18 cellular contexts compared by ENCODE assay signal in the genomic region with DNA sequence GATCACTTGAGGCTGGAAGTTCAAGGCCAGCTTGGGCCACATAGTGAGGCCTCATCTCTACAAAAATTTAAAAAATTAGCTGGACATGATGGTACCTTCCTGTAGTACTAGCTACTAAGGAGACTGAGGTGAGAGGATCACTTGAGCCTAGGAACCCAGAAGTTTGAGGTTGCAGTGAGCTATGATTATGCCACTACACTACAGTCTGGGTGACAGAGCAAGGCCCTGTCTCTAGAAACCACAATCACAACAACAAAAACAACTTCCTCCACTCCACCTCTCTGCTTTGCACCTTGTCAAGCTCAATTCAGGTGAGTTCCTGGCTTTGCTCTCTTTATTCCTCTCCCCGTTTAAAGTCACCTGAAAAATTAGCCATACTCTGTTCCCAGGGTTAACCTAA. TPM values are rescaled to one million over a fixed set of nuclear protein-coding genes. Genes with fewer than 3 reads are reported as not detected.
DNase-seq lines count a peak whose midpoint lies in the region; ATAC-seq, FAIRE-seq and TF ChIP-seq lines count a peak whose summit lies in the region.
"Had no signal": no experiment of that assay in that cellular context is flagged by ENCODE, and none has a peak within 500 bp of the region (broad histone marks: within the 10 kb centered on the region; RNA-seq: fewer than 3 reads in every experiment).

No MANE protein-coding gene starts in this region.

- no peaks in the 10 kb centered on the region for H3K36me3 Mint-ChIP-seq in GM23338 (ENCODE audit: low read depth)
- H3K36me3 Mint-ChIP-seq in effector memory CD8-positive, alpha-beta T cell (ENCODE audit: insufficient read depth) = peaks cover 3% of the 10 kb centered on the region
- H3K36me3 Mint-ChIP-seq: CD8-positive, alpha-beta T cell had no signal

- intact Hi-C loops in HepG2 (cut with micrococcal nuclease; ENCODE audit: unreplicated experiment) (no loop called here), right lobe of liver (cut with DNase I) (no loop called here)

- FAIRE-seq in HepG2 (lab: Jason Lieb, UNC) = peak; percentile 4
- FAIRE-seq: GM12878, GM18507 had no signal

- H3K79me2 ChIP-seq in HepG2 (ENCODE audit: insufficient read depth, low read length) (no peaks in the 10 kb centered on the region), GM23338 (replicated peaks; ENCODE audit: insufficient read depth) (no peaks in the 10 kb centered on the region)

- no peaks in the 10 kb centered on the region for H3F3A ChIP-seq in GM23338 (replicated peaks; ENCODE audit: low read depth)

- no peaks in the 10 kb centered on the region for H3K36me3 ChIP-seq in HepG2 (replicated peaks in 1 of 2; ENCODE audit: control insufficient read depth in 1 of 2, insufficient read depth in 2 of 2, low read length in 2 of 2)
- H3K36me3 ChIP-seq in right lobe of liver = no peaks in the 10 kb centered on the region
- no peaks in the 10 kb centered on the region for H3K36me3 ChIP-seq in GM23338 (ENCODE audit: insufficient read depth)

- no peaks in the 10 kb centered on the region for H3K9me3 ChIP-seq in HepG2 (ENCODE audit: low read length)
- no peaks in the 10 kb centered on the region for H3K9me3 ChIP-seq in right lobe of liver
- H3K9me3 ChIP-seq: Caco-2 had no signal

- no peaks in the 10 kb centered on the region for H3K9me3 Mint-ChIP-seq in GM23338
- no peaks in the 10 kb centered on the region for H3K9me3 Mint-ChIP-seq in effector memory CD8-positive, alpha-beta T cell
- H3K9me3 Mint-ChIP-seq: CD8-positive, alpha-beta T cell had no signal

- H3K4me1 Mint-ChIP-seq in GM23338 = peaks cover 30% of the 10 kb centered on the region
- peaks cover 0 to under 1% of the 10 kb centered on the region in 2 donors for H3K4me1 Mint-ChIP-seq in effector memory CD8-positive, alpha-beta T cell (ENCODE audit: low read depth in 2 of 2)

- BruUV-seq in HepG2 (replicated peaks; lab: Mats Ljungman, UMichigan) = no TSS peak

- TF ChIP-seq EP300 in HepG2 (IDR thresholded peaks at IDR 0.05; ENCODE audit: low read depth in 2 of 2, low read length in 2 of 2) (no peak), HepG2 (CRISPR knock-in tag; IDR thresholded peaks at IDR 0.05; ENCODE audit: borderline replicate concordance) (no peak)

- H3K4me2 ChIP-seq in HepG2 (ENCODE audit: low read depth, low read length) (no peak overlapping the region), GM23338 (no peak overlapping the region)

- TF ChIP-seq CTCF in HepG2 (CRISPR knock-in tag; IDR thresholded peaks at IDR 0.05) (no peak), right lobe of liver (IDR thresholded peaks at IDR 0.05) (no peak), GM23338 (conservative IDR thresholded peaks at IDR 0.05; ENCODE audit: low read depth in 2 of 2) (no peak)

- no peak for ATAC-seq in HepG2
- ATAC-seq in right lobe of liver = no peak
- no peak for ATAC-seq in GM23338
- peak; percentile 17 for ATAC-seq in effector memory CD8-positive, alpha-beta T cell (replicated peaks)
- ATAC-seq: CD8-positive, alpha-beta T cell; GM12878 had no signal

- H4K20me1 ChIP-seq in HepG2 (ENCODE audit: insufficient read depth, low read length) (no peaks in the 10 kb centered on the region), GM23338 (replicated peaks; ENCODE audit: insufficient read depth) (no peaks in the 10 kb centered on the region)

- H2AFZ ChIP-seq in HepG2 (ENCODE audit: low read length) (no peak overlapping the region), GM23338 (peak overlapping the region; percentile 47; the same call in 1 of the 2 replicates)

- DNase-seq in HepG2 (ENCODE audit: low spot score) (no peak), right lobe of liver (no peak), GM23338 (ENCODE audit: low spot score) (no peak), NCI-H510A treated with DMSO at 0.1 percent for 48 hours (lab: John Stamatoyannopoulos, UW) (no peak), superior temporal gyrus (ENCODE audit: extremely low spot score) (no peak), EL (no peak)
- no peak for DNase-seq in effector memory CD8-positive, alpha-beta T cell
- DNase-seq: C1 segment of cervical spinal cord; Caco-2; CD8-positive, alpha-beta T cell; DMS153; DND-41; GDM1; GOT3; H7; HCEC 1CT had no signal

- WGBS in HepG2 (ENCODE audit: low lambda C conversion rate) = 96% methylated on average over 1 of the region's 1 CpG
- WGBS in right lobe of liver (ENCODE audit: insufficient coverage, low coverage, low lambda C conversion rate, missing lambda C conversion rate) = 100% methylated on average over 1 of the region's 1 CpG

- no peak for TF ChIP-seq POLR2A in HepG2 (IDR thresholded peaks at IDR 0.05; ENCODE audit: insufficient read depth in 1 of 2, low read depth in 2 of 2, low read length in 2 of 2)
- TF ChIP-seq POLR2A in right lobe of liver (IDR thresholded peaks at IDR 0.05) = no peak

- no peak overlapping the region for H3K27ac Mint-ChIP-seq in GM23338
- no peak overlapping the region for H3K27ac Mint-ChIP-seq in effector memory CD8-positive, alpha-beta T cell
- H3K27ac Mint-ChIP-seq: CD8-positive, alpha-beta T cell had no signal

- H3K27me3 ChIP-seq in HepG2 (ENCODE audit: control insufficient read depth in 1 of 2, insufficient read depth in 2 of 2, low read length in 2 of 2) = no peaks in the 10 kb centered on the region
- no peaks in the 10 kb centered on the region for H3K27me3 ChIP-seq in right lobe of liver
- H3K27me3 ChIP-seq in GM23338 (ENCODE audit: insufficient read depth) = no peaks in the 10 kb centered on the region

- H3K4me1 ChIP-seq in HepG2 (ENCODE audit: insufficient read depth, low read length) = no peaks in the 10 kb centered on the region
- no peaks in the 10 kb centered on the region for H3K4me1 ChIP-seq in right lobe of liver
- peaks cover 25% of the 10 kb centered on the region for H3K4me1 ChIP-seq in GM23338 (ENCODE audit: insufficient read depth)

- H3K4me3 Mint-ChIP-seq in GM23338 = no peak overlapping the region
- no peak overlapping the region for H3K4me3 Mint-ChIP-seq in effector memory CD8-positive, alpha-beta T cell
- H3K4me3 Mint-ChIP-seq: CD8-positive, alpha-beta T cell had no signal

- CTCF ChIA-PET in HepG2 (lab: Yijun Ruan, JAX; ENCODE audit: low intra/inter-chr PET ratio, low total read pairs) = no interaction called here

- H3K27ac ChIP-seq in HepG2 (ENCODE audit: extremely low read length, insufficient read depth, low read length) (no peak overlapping the region), right lobe of liver (no peak overlapping the region), GM23338 (ENCODE audit: low read depth) (no peak overlapping the region)

- no peak overlapping the region for H3K4me3 ChIP-seq in HepG2 (replicated peaks in 1 of 3; ENCODE audit: insufficient read depth in 1 of 3, low read depth in 2 of 3, low read length in 3 of 3)
- H3K4me3 ChIP-seq in right lobe of liver = no peak overlapping the region
- no peak overlapping the region for H3K4me3 ChIP-seq in GM23338
- H3K4me3 ChIP-seq: GM12878 had no signal

- H3K9me2 ChIP-seq in GM23338 (ENCODE audit: insufficient read depth) = no peaks in the 10 kb centered on the region

- H3K27me3 Mint-ChIP-seq in GM23338 (ENCODE audit: insufficient read depth, low read depth, poor library complexity) = peaks cover 9% of the 10 kb centered on the region
- H3K27me3 Mint-ChIP-seq in effector memory CD8-positive, alpha-beta T cell = peaks cover 35 to 38% of the 10 kb centered on the region in 2 donors

- no peak overlapping the region for H3K9ac ChIP-seq in HepG2 (ENCODE audit: insufficient read depth, low read depth, low read length)

- in situ Hi-C loops in HepG2 (cut with HindIII; ENCODE audit: extremely low pct_ligation_motif_present, low pct_unique_long_range_greater_than_20kb) = no loop called here

- POLR2A ChIA-PET in HepG2 (lab: Yijun Ruan, JAX) = no interaction called here

- TF ChIP-seq RAD21 in HepG2 (CRISPR knock-in tag; IDR thresholded peaks at IDR 0.05) = no peak

TF ChIP-seq in HepG2, 621 proteins besides CTCF, POLR2A, EP300 and RAD21 (continues in another document):
- no peak for TF ChIP-seq RFX5 (IDR thresholded peaks at IDR 0.05; ENCODE audit: low read depth, low read length)
- no peak for TF ChIP-seq ZNF598 (CRISPR knock-in tag; IDR thresholded peaks at IDR 0.05; ENCODE audit: borderline replicate concordance)

TF ChIP-seq in GM23338, 12 proteins besides CTCF, POLR2A, EP300 and RAD21:
- no peak for TF ChIP-seq JUNB (IDR thresholded peaks at IDR 0.05; ENCODE audit: unreplicated experiment)

RNA-seq across cellular contexts. Expression of gene CAPZA2, which starts 8.3 kb away (rescaled TPM):
- total RNA-seq in HepG2 (2016; rRNA removed; fragmentation: Illumina TruSeq; extraction: Trizol) = 199 and 286 TPM in 2 replicates
- 24.4 and 27.4 TPM in 2 replicates for total RNA-seq in HepG2 (2016; cell fraction: cytosol; rRNA removed; fragmentation: Illumina TruSeq; extraction: Trizol; ENCODE audit: low read depth)
- 185 and 316 TPM in 2 replicates for total RNA-seq in HepG2 (2016; cell fraction: insoluble cytoplasmic fraction; rRNA removed; fragmentation: Illumina TruSeq; extraction: Trizol)
- 84.0 and 101 TPM in 2 replicates for total RNA-seq in HepG2 (2016; cell fraction: membrane; rRNA removed; fragmentation: Illumina TruSeq; extraction: Trizol)
- total RNA-seq in HepG2 (2016; cell fraction: nucleus; rRNA removed; fragmentation: Illumina TruSeq; extraction: Trizol) = 80.2 and 86.7 TPM in 2 replicates
- polyA plus RNA-seq in HepG2 (2011; rRNA removed) = 30.6 and 38.4 TPM in 2 replicates
- polyA plus RNA-seq in HepG2 (2011; cell fraction: cytosol; rRNA removed) = 13.6 and 23.2 TPM in 2 replicates
- polyA plus RNA-seq in HepG2 (2011; cell fraction: nucleus; rRNA removed) = 7.4 and 12.5 TPM in 2 replicates
- polyA plus RNA-seq in HepG2 (2012) = 60.2 and 71.6 TPM in 2 replicates
- polyA plus RNA-seq in HepG2 (2016; cell fraction: cytosol; fragmentation: Illumina TruSeq; extraction: Trizol; ENCODE audit: low read depth) = 19.1 TPM in 2 replicates
- polyA plus RNA-seq in HepG2 (2016; cell fraction: insoluble cytoplasmic fraction; fragmentation: Illumina TruSeq; extraction: Trizol; ENCODE audit: low read depth) = 177 and 188 TPM in 2 replicates
- polyA plus RNA-seq in HepG2 (2016; cell fraction: membrane; fragmentation: Illumina TruSeq; extraction: Trizol; ENCODE audit: low read depth) = 37.6 and 44.7 TPM in 2 replicates
- polyA plus RNA-seq in HepG2 (2016; cell fraction: nucleus; fragmentation: Illumina TruSeq; extraction: Trizol; ENCODE audit: insufficient read depth, low read depth) = 56.1 and 58.9 TPM in 2 replicates
- 14.8 and 29.3 TPM in 2 replicates for polyA minus RNA-seq in HepG2 (2011; rRNA and poly(A)+ RNA removed; ENCODE audit: low replicate concordance)
- 31.0 and 34.3 TPM in 2 replicates for polyA minus RNA-seq in HepG2 (2011; cell fraction: cytosol; rRNA and poly(A)+ RNA removed)
- polyA minus RNA-seq in HepG2 (2011; cell fraction: nucleus; rRNA and poly(A)+ RNA removed) = 77.0 and 95.7 TPM in 2 replicates
- 100 to 1,000 TPM in 3 of 6 experiments, 10 to 100 TPM in 3; 48.8 to 114 (median 89.8) TPM for total RNA-seq in right lobe of liver
- 106 and 141 TPM in 2 replicates for total RNA-seq in GM23338 (2014; rRNA removed; shearing (Covaris generic))
- polyA plus RNA-seq in GM23338 (2016; fragmentation: Nextera tagmentation; extraction: Ambion mirVana) = 49.1 and 49.9 TPM in 2 replicates
